In genomic region chr22:38153821-38154562, GRCh38 we compare ENCODE assay signal across 12 cellular contexts. TPM values are rescaled to one million over a fixed set of nuclear protein-coding genes. Genes with fewer than 3 reads are reported as not detected.
DNase-seq lines count a peak whose midpoint lies in the region; ATAC-seq and TF ChIP-seq lines count a peak whose summit lies in the region.
"Had no signal": no experiment of that assay in that cellular context is flagged by ENCODE, and none has a peak within 500 bp of the region (broad histone marks: within the 10 kb centered on the region; RNA-seq: fewer than 3 reads in every experiment).

No MANE protein-coding gene starts in this region.

- RAD21 ChIA-PET in HCT116 (lab: Charles Lee; ENCODE audit: low non-redundant PET in 1 of 2, low total read pairs in 2 of 2, uncharacterized antibody in 2 of 2, unreplicated experiment in 2 of 2): no interaction called here

- intact Hi-C loops in HCT116 (cut with micrococcal nuclease): no loop called here
- intact Hi-C loops in Panc1 (cut with micrococcal nuclease; ENCODE audit: unreplicated experiment): no loop called here
- intact Hi-C loops in sigmoid colon (cut with DNase I): no loop called here
- intact Hi-C loops in left ventricle myocardium inferior (cut with micrococcal nuclease): no loop called here

- H3K9me2 ChIP-seq in HCT116 (ENCODE audit: insufficient read depth): no peaks in the 10 kb centered on the region
- H3K9me2 ChIP-seq in hepatocyte (replicated peaks; ENCODE audit: insufficient read depth): no peaks in the 10 kb centered on the region

- H4K20me1 ChIP-seq in HCT116 (ENCODE audit: insufficient read depth) (no peaks in the 10 kb centered on the region), hepatocyte (ENCODE audit: insufficient read depth, poor library complexity, severe bottlenecking) (no peaks in the 10 kb centered on the region)

- TF ChIP-seq RAD21 in HCT116 (IDR thresholded peaks at IDR 0.05; ENCODE audit: low read depth): peak; percentile 35; the same call in 1 of the 2 replicates

- TF ChIP-seq EP300 in sigmoid colon (IDR thresholded peaks at IDR 0.05): no peak

- TF ChIP-seq POLR2A in HCT116 (IDR thresholded peaks at IDR 0.05; ENCODE audit: borderline replicate concordance, extremely low read depth, insufficient read depth, insufficient read length) (no peak), sigmoid colon (IDR thresholded peaks at IDR 0.05) (no peak)

- H3K36me3 ChIP-seq in HCT116 (ENCODE audit: control insufficient read depth in 1 of 2, insufficient read depth in 2 of 2, low read length in 2 of 2) (no peaks in the 10 kb centered on the region), Panc1 (ENCODE audit: control insufficient read depth, insufficient read depth, low read length) (no peaks in the 10 kb centered on the region), hepatocyte (replicated peaks; ENCODE audit: insufficient read depth, low read depth) (no peaks in the 10 kb centered on the region), sigmoid colon (no peaks in the 10 kb centered on the region), left ventricle myocardium inferior (no peaks in the 10 kb centered on the region)

- H3K4me1 ChIP-seq in HCT116 (ENCODE audit: control insufficient read depth in 1 of 2, insufficient read depth in 2 of 2, low read length in 2 of 2) (no peaks in the 10 kb centered on the region), Panc1 (ENCODE audit: control insufficient read depth, insufficient read depth, low read length) (no peaks in the 10 kb centered on the region), hepatocyte (ENCODE audit: insufficient read depth) (peaks cover 10% of the 10 kb centered on the region), sigmoid colon (peaks cover 0 to 3% (median 0%) of the 10 kb centered on the region in 4 donors), left ventricle myocardium inferior (no peaks in the 10 kb centered on the region)

- H3K4me2 ChIP-seq in HCT116 (ENCODE audit: low read length) (no peak overlapping the region), hepatocyte (no peak overlapping the region)

- POLR2A ChIA-PET in HCT116 (lab: Charles Lee): no interaction called here
- POLR2A ChIA-PET in Panc1 (lab: Charles Lee): interaction anchor here (0.7 kb wide), 1 partner anchor 575 kb away, joined by 5 read pairs; no protein-coding TSS in a partner anchor

- CTCF ChIA-PET in HCT116 (lab: Charles Lee): no interaction called here
- CTCF ChIA-PET in Panc1 (lab: Charles Lee): no interaction called here

- no peak overlapping the region for H3K4me3 ChIP-seq in HCT116 (replicated peaks in 1 of 2; ENCODE audit: low read depth in 1 of 2, low read length in 2 of 2)
- no peak overlapping the region for H3K4me3 ChIP-seq in Panc1 (ENCODE audit: low read depth in 2 of 2, low read length in 2 of 2)
- H3K4me3 ChIP-seq in hepatocyte: no peak overlapping the region
- H3K4me3 ChIP-seq in sigmoid colon: no peak overlapping the region
- H3K4me3 ChIP-seq in left ventricle myocardium inferior: no peak overlapping the region

- H3K79me2 ChIP-seq in HCT116 (ENCODE audit: insufficient read depth, low read length): no peaks in the 10 kb centered on the region
- no peaks in the 10 kb centered on the region for H3K79me2 ChIP-seq in hepatocyte

- WGBS in hepatocyte (ENCODE audit: low lambda C conversion rate, missing lambda C conversion rate): 52% methylated on average over 4 of the region's 4 CpGs
- 48 to 71% methylated on average over 4 of the region's 4 CpGs for WGBS in sigmoid colon, 2 donors

- H2AFZ ChIP-seq in HCT116 (ENCODE audit: low read depth, low read length, poor library complexity, severe bottlenecking) (no peak overlapping the region), hepatocyte (no peak overlapping the region)

- BruUV-seq in HCT116 (replicated peaks; lab: Mats Ljungman, UMichigan): no TSS peak
- BruUV-seq in Panc1 (replicated peaks; lab: Mats Ljungman, UMichigan): no TSS peak

- H3K27ac ChIP-seq in HCT116 (ENCODE audit: low read depth, low read length): no peak overlapping the region
- H3K27ac ChIP-seq in Panc1 (ENCODE audit: low read length): no peak overlapping the region
- peak overlapping the region; percentile 71 for H3K27ac ChIP-seq in hepatocyte
- H3K27ac ChIP-seq in sigmoid colon: no peak overlapping the region
- no peak overlapping the region for H3K27ac ChIP-seq in left ventricle myocardium inferior (replicated peaks)

- DNase-seq in HCT116 (ENCODE audit: low read depth, low spot score) (no peak), Panc1 (ENCODE audit: low read depth, low spot score) (no peak), hepatocyte (ENCODE audit: low spot score) (peak; percentile 60), sigmoid colon (peak; percentile 40), A172 (ENCODE audit: low spot score) (no peak), left ventricle myocardium inferior (no peak), AG08396 (ENCODE audit: low spot score) (no peak), DMS153 treated with DMSO at 0.1 percent for 48 hours (lab: John Stamatoyannopoulos, UW; ENCODE audit: unreplicated experiment) (no peak)
- DNase-seq: activated CD4-positive, alpha-beta memory T cell treated with anti-CD3 and anti-CD28 coated beads, Interleukin-2, amount 10 ng/mL, durations not matched to agents 7 days and 5 days; activated naive CD4-positive, alpha-beta T cell treated with Interleukin-2 at 50 U/mL for 16 hours; NCI-H1930; stimulated activated naive CD8-positive, alpha-beta T cell treated with anti-CD3 and anti-CD28 coated beads, Interleukin-15, Interleukin-2, amounts not matched to agents 100 U/mL and 50 U/mL, for 24 hours had no signal

- H3K27me3 ChIP-seq in HCT116 (ENCODE audit: insufficient read depth, low read length) (no peaks in the 10 kb centered on the region), Panc1 (ENCODE audit: control insufficient read depth, insufficient read depth, low read length) (no peaks in the 10 kb centered on the region), hepatocyte (no peaks in the 10 kb centered on the region), sigmoid colon (no peaks in the 10 kb centered on the region), left ventricle myocardium inferior (ENCODE audit: low read depth) (no peaks in the 10 kb centered on the region)

- H3K9ac ChIP-seq in HCT116 (ENCODE audit: low read length): no peak overlapping the region

- ATAC-seq in HCT116 (no peak), Panc1 (0 out of 2 replicates have a peak, but pooled peaks have one; percentile 65)
- ATAC-seq: stimulated activated naive CD8-positive, alpha-beta T cell treated with anti-CD3 and anti-CD28 coated beads, Interleukin-15, Interleukin-2, amounts not matched to agents 100 U/mL and 50 U/mL, for 24 hours had no signal

- in situ Hi-C loops in Panc1 (cut with HindIII; ENCODE audit: low pct_unique_long_range_greater_than_20kb, low sequenced_read_pairs): no loop called here

- no peaks in the 10 kb centered on the region for H3K9me3 ChIP-seq in HCT116 (ENCODE audit: control insufficient read depth in 1 of 2, insufficient read depth in 1 of 2, low read depth in 1 of 2, low read length in 2 of 2)
- no peaks in the 10 kb centered on the region for H3K9me3 ChIP-seq in Panc1 (ENCODE audit: control insufficient read depth, insufficient read depth, low read depth, low read length)
- H3K9me3 ChIP-seq in hepatocyte (ENCODE audit: low read depth): no peaks in the 10 kb centered on the region
- no peaks in the 10 kb centered on the region for H3K9me3 ChIP-seq in sigmoid colon
- no peaks in the 10 kb centered on the region for H3K9me3 ChIP-seq in left ventricle myocardium inferior (replicated peaks)

- no peak for TF ChIP-seq CTCF in HCT116 (IDR thresholded peaks at IDR 0.05 in 2 of 3, conservative IDR thresholded peaks at IDR 0.05 in 1 of 3; ENCODE audit: borderline replicate concordance in 1 of 3, insufficient read depth in 1 of 3, low read depth in 2 of 3, low read length in 2 of 3)
- no peak for TF ChIP-seq CTCF in Panc1 (IDR thresholded peaks at IDR 0.05)
- peak; percentile 16 for TF ChIP-seq CTCF in hepatocyte (IDR thresholded peaks at IDR 0.05; ENCODE audit: poor library complexity)
- TF ChIP-seq CTCF in sigmoid colon (IDR thresholded peaks at IDR 0.05): no peak
- no peak for TF ChIP-seq CTCF in left ventricle myocardium inferior (IDR thresholded peaks at IDR 0.05; ENCODE audit: borderline replicate concordance)

TF ChIP-seq in HCT116, 20 proteins besides CTCF, POLR2A, EP300 and RAD21 (continues in another document):
- TF ChIP-seq CEBPB (IDR thresholded peaks at IDR 0.05; ENCODE audit: low read depth): no peak
- TF ChIP-seq JUND (IDR thresholded peaks at IDR 0.05): no peak
- no peak for TF ChIP-seq CBX3 (IDR thresholded peaks at IDR 0.05; ENCODE audit: low read depth)
- no peak for TF ChIP-seq SIN3A (IDR thresholded peaks at IDR 0.05; ENCODE audit: low read depth)

RNA-seq across cellular contexts. Expression of gene PLA2G6, which starts 27.6 kb away (rescaled TPM):
- total RNA-seq in HCT116 (2021; ENCODE audit: unreplicated experiment): 36.0 TPM
- polyA plus RNA-seq in HCT116 (2012): 24.8 and 27.6 TPM in 2 replicates
- 16.2 TPM for total RNA-seq in Panc1 (2021; ENCODE audit: unreplicated experiment)
- polyA plus RNA-seq in Panc1 (2012; ENCODE audit: insufficient read length): 17.7 TPM
- total RNA-seq in hepatocyte: 28.2 and 39.9 TPM in 2 replicates
- polyA plus RNA-seq in hepatocyte: 30.2 and 42.6 TPM in 2 replicates
- total RNA-seq in sigmoid colon: 10 to 100 TPM; 10.7 to 36.2 (median 26.5) TPM
- 10 to 100 TPM in 1 of 3 donors, 1 to 10 TPM in 2; 6.6 to 21.1 (median 8.6) TPM for polyA plus RNA-seq in sigmoid colon
- 6.2 and 10.1 TPM in 2 replicates for total RNA-seq in A172 (2014; rRNA removed; shearing (Covaris generic))
- total RNA-seq in left ventricle myocardium inferior: 14.1 TPM

RNA-seq across cellular contexts. Expression of gene BAIAP2L2, which starts 43.5 kb away (rescaled TPM):
- total RNA-seq in HCT116 (2021; ENCODE audit: unreplicated experiment) (1.0 TPM), Panc1 (2021; ENCODE audit: unreplicated experiment) (0.18 TPM), hepatocyte (3.3 and 4.4 TPM in 2 replicates), sigmoid colon (under 1 TPM; 0.16 to 0.71 (median 0.27) TPM), left ventricle myocardium inferior (0.16 TPM)
- 0.82 and 0.96 TPM in 2 replicates for polyA plus RNA-seq in HCT116 (2012)
- 0.51 TPM for polyA plus RNA-seq in Panc1 (2012; ENCODE audit: insufficient read length)
- polyA plus RNA-seq in hepatocyte (8.2 and 8.8 TPM in 2 replicates), sigmoid colon (10 to 100 TPM; 25.8 to 48.7 (median 34.7) TPM)
- not detected in 2 replicates for total RNA-seq in A172 (2014; rRNA removed; shearing (Covaris generic))

RNA-seq across cellular contexts. Expression of gene MAFF, which starts 47.8 kb away (rescaled TPM):
- total RNA-seq in HCT116 (2021; ENCODE audit: unreplicated experiment) (26.0 TPM), Panc1 (2021; ENCODE audit: unreplicated experiment) (6.4 TPM), hepatocyte (55.9 and 70.4 TPM in 2 replicates), sigmoid colon (100 to 1,000 TPM in 1 of 4 donors, 10 to 100 TPM in 3; 15.3 to 104 (median 26.1) TPM), left ventricle myocardium inferior (4.7 TPM)
- 19.6 and 30.2 TPM in 2 replicates for polyA plus RNA-seq in HCT116 (2012)
- polyA plus RNA-seq in Panc1 (2012; ENCODE audit: insufficient read length): 11.8 TPM
- polyA plus RNA-seq in hepatocyte (67.2 and 76.3 TPM in 2 replicates), sigmoid colon (10 to 100 TPM; 18.5 to 41.4 (median 35.4) TPM)
- 4.7 and 9.9 TPM in 2 replicates for total RNA-seq in A172 (2014; rRNA removed; shearing (Covaris generic))

Comparison
In these comparisons a context has a peak if more than half of its experiments do, and no peak if none do; other contexts are left out.
1. DNase-seq: peak in hepatocyte (single experiment) and sigmoid colon (single experiment); none in HCT116 (single experiment), Panc1 (single experiment), A172 (single experiment), left ventricle myocardium inferior (single experiment), AG08396 (single experiment) and DMS153 treated with DMSO at 0.1 percent for 48 hours (single experiment).